Comparison of ENCODE assay signal across 9 cellular contexts in the genomic region with DNA sequence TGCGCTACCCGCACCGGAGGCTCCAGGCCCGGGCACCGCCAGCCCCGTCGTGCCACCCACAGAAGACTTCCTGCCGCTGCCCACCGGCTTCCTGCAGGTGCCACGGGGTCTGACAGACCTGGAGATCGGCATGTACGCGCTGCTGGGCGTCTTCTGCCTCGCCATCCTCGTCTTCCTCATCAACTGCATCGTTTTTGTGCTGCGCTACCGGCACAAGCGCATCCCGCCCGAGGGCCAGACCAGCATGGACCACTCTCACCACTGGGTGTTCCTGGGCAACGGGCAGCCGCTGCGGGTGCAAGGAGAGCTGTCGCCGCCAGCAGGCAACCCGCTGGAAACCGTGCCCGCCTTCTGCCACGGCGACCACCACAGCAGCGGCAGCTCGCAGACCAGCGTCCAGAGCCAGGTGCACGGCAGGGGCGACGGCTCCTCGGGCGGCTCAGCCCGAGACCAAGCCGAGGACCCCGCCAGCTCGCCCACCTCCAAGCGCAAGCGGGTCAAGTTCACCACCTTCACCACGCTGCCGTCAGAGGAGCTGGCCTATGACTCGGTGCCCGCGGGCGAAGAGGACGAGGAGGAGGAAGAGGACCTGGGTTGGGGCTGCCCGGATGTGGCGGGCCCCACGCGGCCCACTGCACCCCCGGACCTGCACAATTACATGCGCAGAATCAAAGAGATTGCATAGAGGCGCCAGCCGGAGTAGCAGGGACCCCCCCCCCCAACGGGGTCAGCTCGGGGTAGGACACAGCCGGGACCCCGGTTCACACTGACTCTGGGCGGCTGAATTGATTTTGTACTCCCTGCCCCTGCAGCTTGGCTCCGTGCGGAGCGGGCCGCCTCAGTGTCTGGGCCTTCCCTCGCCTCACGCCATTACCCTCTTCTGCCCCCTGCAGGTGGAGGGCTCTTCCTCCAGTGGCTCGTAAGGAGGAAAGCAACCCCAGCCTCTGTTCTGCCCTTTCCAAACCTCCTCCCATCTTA. TPM values are rescaled to one million over a fixed set of nuclear protein-coding genes. Genes with fewer than 3 reads are reported as not detected.
DNase-seq lines count a peak whose midpoint lies in the region; ATAC-seq, FAIRE-seq and TF ChIP-seq lines count a peak whose summit lies in the region.
"Had no signal": no experiment of that assay in that cellular context is flagged by ENCODE, and none has a peak within 500 bp of the region (broad histone marks: within the 10 kb centered on the region; RNA-seq: fewer than 3 reads in every experiment).

No MANE protein-coding gene starts in this region.

- H3K36me3 ChIP-seq in ovary = no peaks in the 10 kb centered on the region

- intact Hi-C loops in ovary (cut with DNase I) = loop anchor here in 3 of 4 donors (5.0 to 10.0 kb wide), 2 partner anchors 213 to 216 kb away; no protein-coding TSS in a partner anchor

- no peak for TF ChIP-seq EP300 in ovary (IDR thresholded peaks at IDR 0.05)

- no peaks in the 10 kb centered on the region for H3K27me3 ChIP-seq in ovary

- DNase-seq in GM03348 (ENCODE audit: low spot score) (peak; percentile 95), RPMI7951 (ENCODE audit: low read depth) (peak; percentile 52), frontal cortex (ENCODE audit: low spot score in 2 of 2) (peak; percentile 68 to 85), ovary (peak; percentile 42 to 81 (median 74)), superior temporal gyrus (ENCODE audit: extremely low spot score) (peak; percentile 84)
- peak; percentile 91 for DNase-seq in activated effector memory CD4-positive, alpha-beta T cell treated with anti-CD3 and anti-CD28 coated beads, Interleukin-2, amount 50 U/mL, for 16 hours

- peak; percentile 37 to 73 (median 62) for TF ChIP-seq CTCF in ovary (IDR thresholded peaks at IDR 0.05)

- H3K4me1 ChIP-seq in ovary (ENCODE audit: insufficient read depth) = no peaks in the 10 kb centered on the region

- no peak for TF ChIP-seq POLR2A in ovary (IDR thresholded peaks at IDR 0.05)

- H3K27ac ChIP-seq in ovary = no peak overlapping the region

- H3K4me3 ChIP-seq in ovary = peak overlapping the region; percentile 1

- peak; percentile 66 for ATAC-seq in HG03521 (IDR thresholded peaks at IDR 0.05; ENCODE audit: unreplicated experiment)
- no peak for ATAC-seq in HG03469 (IDR thresholded peaks at IDR 0.05; ENCODE audit: unreplicated experiment)

- WGBS in ovary, 3 donors = 12 to 21% (median 20%) methylated on average over 30 to 73 of the region's 73 CpGs

- FAIRE-seq in frontal cortex (lab: Jason Lieb, UNC) = no peak
- FAIRE-seq: islet of Langerhans had no signal

- H3K9me3 ChIP-seq in ovary = no peaks in the 10 kb centered on the region

RNA-seq across cellular contexts. Expression of gene TMEM132E, which starts 58.5 kb away (rescaled TPM):
- total RNA-seq in RPMI7951 (2014; rRNA removed; shearing (Covaris generic)) = not detected in 2 replicates
- total RNA-seq in frontal cortex (1.6 TPM), ovary (under 1 TPM in 5 of 7 donors, not detected in 2; 0.10 to 0.40 (median 0.20) TPM)
- polyA plus RNA-seq in ovary = under 1 TPM; 0.08 to 0.22 TPM
